21 cellular contexts compared by ENCODE assay signal in the genomic region with DNA sequence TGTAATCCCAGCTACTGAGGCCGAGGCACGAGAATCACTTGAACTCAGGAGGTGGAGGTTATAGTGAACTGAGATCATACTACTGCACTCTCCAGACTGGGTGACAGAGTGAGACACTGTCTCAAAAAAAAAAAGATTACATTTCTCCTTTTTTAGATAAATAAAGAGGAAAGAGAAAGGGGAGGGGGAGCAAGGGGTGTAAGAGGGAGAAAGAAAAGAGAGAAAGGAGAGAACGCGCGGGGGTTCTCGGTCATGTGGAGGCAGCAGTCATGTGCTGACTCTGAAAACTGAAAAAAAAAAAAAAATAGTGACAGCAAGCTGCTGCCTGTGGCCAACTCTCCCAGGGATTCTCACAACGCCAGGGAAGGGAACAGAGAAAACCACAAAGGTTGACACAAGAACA. TPM values are rescaled to one million over a fixed set of nuclear protein-coding genes. Genes with fewer than 3 reads are reported as not detected.
DNase-seq lines count a peak whose midpoint lies in the region; ATAC-seq and TF ChIP-seq lines count a peak whose summit lies in the region.
"Had no signal": no experiment of that assay in that cellular context is flagged by ENCODE, and none has a peak within 500 bp of the region (broad histone marks: within the 10 kb centered on the region; RNA-seq: fewer than 3 reads in every experiment).

No MANE protein-coding gene starts in this region.

- POLR2A ChIA-PET in HEK293 (lab: Yijun Ruan, JAX) = interaction anchor here (0.6 kb wide), 2 partner anchors 25 to 40 kb away, joined by 4 to 6 read pairs; no protein-coding TSS in a partner anchor
- POLR2A ChIA-PET in activated CD4-positive, alpha-beta memory T cell treated with anti-CD3 and anti-CD28 coated beads, Interleukin-2, amount 10 ng/mL, durations not matched to agents 7 days and 5 days (lab: Charles Lee) = interaction anchor here (0.6 kb wide), 1 partner anchor 30 kb away, joined by 4 read pairs; no protein-coding TSS in a partner anchor

- H3K36me3 Mint-ChIP-seq in stimulated activated memory B cell treated with anti-CD40 and anti-IgM and Interleukin-4, amounts not matched to agents 10 μg/mL and 1 μg/mL and 100 μg/mL, for 72 hours = no peaks in the 10 kb centered on the region
- no peaks in the 10 kb centered on the region for H3K36me3 Mint-ChIP-seq in activated CD4-positive, alpha-beta memory T cell treated with anti-CD3 and anti-CD28 coated beads, Interleukin-2, amount 10 ng/mL, durations not matched to agents 7 days and 5 days (ENCODE audit: low read depth)

- H3K27me3 Mint-ChIP-seq in stimulated activated memory B cell treated with anti-CD40 and anti-IgM and Interleukin-4, amounts not matched to agents 10 μg/mL and 1 μg/mL and 100 μg/mL, for 72 hours = no peaks in the 10 kb centered on the region
- no peaks in the 10 kb centered on the region for H3K27me3 Mint-ChIP-seq in activated CD4-positive, alpha-beta memory T cell treated with anti-CD3 and anti-CD28 coated beads, Interleukin-2, amount 10 ng/mL, durations not matched to agents 7 days and 5 days
- H3K27me3 Mint-ChIP-seq: CD4-positive, alpha-beta T cell; progenitor cell of endocrine pancreas had no signal

- TF ChIP-seq CTCF in HEK293 (tag by site-specific recombination; IDR thresholded peaks at IDR 0.05) (no peak), Peyer's patch (IDR thresholded peaks at IDR 0.05) (no peak)

- no peaks in the 10 kb centered on the region for H3K27me3 ChIP-seq in Peyer's patch

- no peaks in the 10 kb centered on the region for H3K36me3 ChIP-seq in HEK293 (ENCODE audit: control insufficient read depth in 2 of 2, insufficient read depth in 1 of 2, low read length in 2 of 2)
- H3K36me3 ChIP-seq in Peyer's patch = no peaks in the 10 kb centered on the region
- H3K36me3 ChIP-seq: HAP-1, WERI-Rb-1 had no signal

- DNase-seq in Peyer's patch (no peak), left lobe of liver (ENCODE audit: low spot score) (no peak), NCI-H2029 treated with DMSO at 0.1 percent for 48 hours (lab: John Stamatoyannopoulos, UW) (no peak), NCI-H2196 (lab: John Stamatoyannopoulos, UW; ENCODE audit: unreplicated experiment) (no peak)
- no peak for DNase-seq in activated CD4-positive, alpha-beta memory T cell treated with anti-CD3 and anti-CD28 coated beads, Interleukin-2, amount 10 ng/mL, durations not matched to agents 7 days and 5 days
- DNase-seq in activated CD4-positive, alpha-beta T cell treated with anti-CD3 and anti-CD28 coated beads, Interleukin-2, amount 50 U/mL, for 1 hour = no peak
- DNase-seq: activated CD8-positive, alpha-beta memory T cell treated with anti-CD3 and anti-CD28 coated beads, Interleukin-2, amount 50 U/mL, for 48 hours; activated naive CD4-positive, alpha-beta T cell treated with anti-CD3 and anti-CD28 coated beads, Interleukin-2, amount 50 U/mL, for 16 hours; CD4-positive, alpha-beta T cell; central memory CD4-positive, alpha-beta T cell; GDM1; NCI-H1092; stimulated activated CD4-positive, alpha-beta T cell treated with anti-CD3 and anti-CD28 coated beads, Interleukin-4, amount 100 ng/mL, for 1 hour; stimulated activated naive CD4-positive, alpha-beta T cell; WERI-Rb-1 had no signal

- ATAC-seq in left lobe of liver = peak; percentile 33
- ATAC-seq in stimulated activated memory B cell treated with anti-CD40 and anti-IgM and Interleukin-4, amounts not matched to agents 10 μg/mL and 1 μg/mL and 100 μg/mL, for 72 hours = no peak

- peaks cover 60% of the 10 kb centered on the region for H3K4me1 Mint-ChIP-seq in stimulated activated memory B cell treated with anti-CD40 and anti-IgM and Interleukin-4, amounts not matched to agents 10 μg/mL and 1 μg/mL and 100 μg/mL, for 72 hours
- H3K4me1 Mint-ChIP-seq in activated CD4-positive, alpha-beta memory T cell treated with anti-CD3 and anti-CD28 coated beads, Interleukin-2, amount 10 ng/mL, durations not matched to agents 7 days and 5 days = peaks cover 47% of the 10 kb centered on the region

- H3K4me3 Mint-ChIP-seq in stimulated activated memory B cell treated with anti-CD40 and anti-IgM and Interleukin-4, amounts not matched to agents 10 μg/mL and 1 μg/mL and 100 μg/mL, for 72 hours = no peak overlapping the region
- no peak overlapping the region for H3K4me3 Mint-ChIP-seq in activated CD4-positive, alpha-beta memory T cell treated with anti-CD3 and anti-CD28 coated beads, Interleukin-2, amount 10 ng/mL, durations not matched to agents 7 days and 5 days

- H3K27ac Mint-ChIP-seq in stimulated activated memory B cell treated with anti-CD40 and anti-IgM and Interleukin-4, amounts not matched to agents 10 μg/mL and 1 μg/mL and 100 μg/mL, for 72 hours = peak overlapping the region; percentile 58
- no peak overlapping the region for H3K27ac Mint-ChIP-seq in activated CD4-positive, alpha-beta memory T cell treated with anti-CD3 and anti-CD28 coated beads, Interleukin-2, amount 10 ng/mL, durations not matched to agents 7 days and 5 days
- H3K27ac Mint-ChIP-seq: CD4-positive, alpha-beta T cell; progenitor cell of endocrine pancreas had no signal

- TF ChIP-seq POLR2A in Peyer's patch (IDR thresholded peaks at IDR 0.05) = no peak

- H3K4me3 ChIP-seq in HEK293 (ENCODE audit: low read depth, low read length) (no peak overlapping the region), Peyer's patch (no peak overlapping the region)
- H3K4me3 ChIP-seq: HAP-1 had no signal

- H3K4me1 ChIP-seq in HEK293 (ENCODE audit: control insufficient read depth, insufficient read depth, low read length) = no peaks in the 10 kb centered on the region
- H3K4me1 ChIP-seq in Peyer's patch = peaks cover 0 to 57% (median 7%) of the 10 kb centered on the region in 4 donors
- H3K4me1 ChIP-seq: HAP-1 had no signal

- no peaks in the 10 kb centered on the region for H3K9me3 ChIP-seq in HEK293 (ENCODE audit: control insufficient read depth, insufficient read depth, low read depth, low read length)
- H3K9me3 ChIP-seq in Peyer's patch = no peaks in the 10 kb centered on the region
- H3K9me3 ChIP-seq: HAP-1 had no signal

- no peaks in the 10 kb centered on the region for H3K9me3 Mint-ChIP-seq in stimulated activated memory B cell treated with anti-CD40 and anti-IgM and Interleukin-4, amounts not matched to agents 10 μg/mL and 1 μg/mL and 100 μg/mL, for 72 hours
- H3K9me3 Mint-ChIP-seq in activated CD4-positive, alpha-beta memory T cell treated with anti-CD3 and anti-CD28 coated beads, Interleukin-2, amount 10 ng/mL, durations not matched to agents 7 days and 5 days = no peaks in the 10 kb centered on the region
- H3K9me3 Mint-ChIP-seq: CD4-positive, alpha-beta T cell had no signal

- no peak overlapping the region for H3K27ac ChIP-seq in HEK293 (ENCODE audit: extremely low read depth, low read depth, low read length)
- peak overlapping the region in 3 of 4 donors; percentile 20 to 76 (median 47) for H3K27ac ChIP-seq in Peyer's patch
- H3K27ac ChIP-seq: epithelial cell of prostate, WERI-Rb-1 had no signal

- CTCF ChIA-PET in HEK293 (lab: Yijun Ruan, JAX) = interaction anchor here (1.4 kb wide), 1 partner anchor 9 kb away, joined by 7 read pairs; no protein-coding TSS in a partner anchor
- CTCF ChIA-PET in activated CD4-positive, alpha-beta memory T cell treated with anti-CD3 and anti-CD28 coated beads, Interleukin-2, amount 10 ng/mL, durations not matched to agents 7 days and 5 days (lab: Charles Lee) = interaction anchor here (0.9 to 1.0 kb wide), 2 partner anchors 8 to 12 kb away, joined by 3 to 4 read pairs; no protein-coding TSS in a partner anchor

TF ChIP-seq in HEK293, 187 proteins besides CTCF, POLR2A, EP300 and RAD21 (continues in another document):
- peak; percentile 70 for TF ChIP-seq GLIS1 (tag by site-specific recombination; IDR thresholded peaks at IDR 0.05)
- TF ChIP-seq ZIC2 (tag by site-specific recombination; IDR thresholded peaks at IDR 0.05) = peak; percentile 13; the same call in 1 of the 2 replicates
- TF ChIP-seq, protein P1, sequence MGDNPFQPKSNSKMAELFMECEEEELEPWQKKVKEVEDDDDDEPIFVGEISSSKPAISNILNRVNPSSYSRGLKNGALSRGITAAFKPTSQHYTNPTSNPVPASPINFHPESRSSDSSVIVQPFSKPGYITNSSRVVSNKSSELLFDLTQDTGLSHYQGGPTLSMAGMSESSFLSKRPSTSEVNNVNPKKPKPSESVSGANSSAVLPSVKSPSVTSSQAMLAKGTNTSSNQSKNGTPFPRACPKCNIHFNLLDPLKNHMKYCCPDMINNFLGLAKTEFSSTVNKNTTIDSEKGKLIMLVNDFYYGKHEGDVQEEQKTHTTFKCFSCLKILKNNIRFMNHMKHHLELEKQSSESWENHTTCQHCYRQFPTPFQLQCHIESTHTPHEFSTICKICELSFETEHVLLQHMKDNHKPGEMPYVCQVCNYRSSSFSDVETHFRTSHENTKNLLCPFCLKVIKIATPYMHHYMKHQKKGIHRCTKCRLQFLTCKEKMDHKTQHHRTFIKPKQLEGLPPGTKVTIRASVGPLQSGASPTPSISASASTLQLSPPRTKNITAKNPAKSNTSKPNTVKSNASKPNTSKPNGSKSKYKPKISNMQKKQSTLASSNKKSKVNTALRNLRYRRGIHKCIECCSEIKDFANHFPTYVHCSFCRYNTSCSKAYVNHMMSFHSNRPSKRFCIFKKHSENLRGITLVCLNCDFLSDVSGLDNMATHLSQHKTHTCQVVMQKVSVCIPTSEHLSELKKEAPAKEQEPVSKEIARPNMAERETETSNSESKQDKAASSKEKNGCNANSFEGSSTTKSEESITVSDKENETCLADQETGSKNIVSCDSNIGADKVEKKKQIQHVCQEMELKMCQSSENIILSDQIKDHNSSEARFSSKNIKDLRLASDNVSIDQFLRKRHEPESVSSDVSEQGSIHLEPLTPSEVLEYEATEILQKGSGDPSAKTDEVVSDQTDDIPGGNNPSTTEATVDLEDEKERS (tag by site-specific recombination; IDR thresholded peaks at IDR 0.05) = no peak
- TF ChIP-seq SP3 (tag by site-specific recombination; IDR thresholded peaks at IDR 0.05) = no peak
- no peak for TF ChIP-seq TRIM28 (IDR thresholded peaks at IDR 0.05; ENCODE audit: borderline replicate concordance, low read length)
- no peak for TF ChIP-seq ZNF10 (tag by site-specific recombination; IDR thresholded peaks at IDR 0.05)
- TF ChIP-seq ZNF16 (tag by site-specific recombination; IDR thresholded peaks at IDR 0.05; ENCODE audit: low read depth) = no peak
- TF ChIP-seq ZEB2 (tag by site-specific recombination; IDR thresholded peaks at IDR 0.05) = no peak

RNA-seq across cellular contexts. Expression of gene SCGB1A1, which starts 14.3 kb away (rescaled TPM):
- total RNA-seq in Peyer's patch (not detected), left lobe of liver (2.0 TPM)
- total RNA-seq in activated CD4-positive, alpha-beta memory T cell treated with anti-CD3 and anti-CD28 coated beads, Interleukin-2, amount 10 ng/mL, durations not matched to agents 7 days and 5 days = not detected
- total RNA-seq: CD4-positive, alpha-beta T cell; SK-MEL-5 had no signal
